Comparison of ENCODE assay signal across 22 cellular contexts in genomic region chr2:38066415-38066814, GRCh38. TPM values are rescaled to one million over a fixed set of nuclear protein-coding genes. Genes with fewer than 3 reads are reported as not detected.
A peak's percentile ranks its signal among the peaks of the same experiment; 100 is the strongest.
DNase-seq lines count a peak whose midpoint lies in the region; ATAC-seq and TF ChIP-seq lines count a peak whose summit lies in the region.
"Had no signal": no experiment of that assay in that cellular context is flagged by ENCODE, and none has a peak within 500 bp of the region (broad histone marks: within the 10 kb centered on the region; RNA-seq: fewer than 3 reads in every experiment).

No MANE protein-coding gene starts in this region.

- H3K9me3 ChIP-seq in adipocyte (ENCODE audit: control insufficient read depth, low read length): no peaks in the 10 kb centered on the region
- H3K9me3 ChIP-seq: BE2C, Peyer's patch had no signal

- ATAC-seq in sciatic nerve: peak; percentile 63

- peaks cover 39% of the 10 kb centered on the region for H3K36me3 ChIP-seq in adipocyte (ENCODE audit: control insufficient read depth, insufficient read depth, low read length, severe bottlenecking)
- H3K36me3 ChIP-seq: BE2C, Peyer's patch had no signal

- H3K4me1 ChIP-seq in adipocyte (ENCODE audit: control insufficient read depth, insufficient read depth, low read length): peaks cover 43% of the 10 kb centered on the region
- H3K4me1 ChIP-seq: BE2C, Peyer's patch had no signal

- H3K9ac ChIP-seq in adipocyte (ENCODE audit: low read length): peak overlapping the region; percentile 37

- TF ChIP-seq CTCF in GM13977 (IDR thresholded peaks at IDR 0.05; ENCODE audit: extremely low read depth, insufficient read depth, missing control alignments): no peak

- peak overlapping the region; percentile 42 for H3K4me3 ChIP-seq in adipocyte (ENCODE audit: low read length)
- H3K4me3 ChIP-seq: GM23338, Peyer's patch had no signal

- intact Hi-C loops in sciatic nerve (cut with DNase I): no loop called here

- in situ Hi-C loops in GM13977 (cut with MboI; ENCODE audit: low pct_unique_long_range_greater_than_20kb, low sequenced_read_pairs, unreplicated experiment): no loop called here

- no peaks in the 10 kb centered on the region for H3K27me3 ChIP-seq in adipocyte (replicated peaks; ENCODE audit: control insufficient read depth, insufficient read depth, low read length)
- H3K27me3 ChIP-seq: BE2C, Peyer's patch had no signal

- DNase-seq in GM13977 (ENCODE audit: low spot score) (peak; percentile 23), adipocyte (ENCODE audit: low read depth) (no peak), left kidney (ENCODE audit: low read depth, low spot score) (peak; percentile 66), sciatic nerve (ENCODE audit: low spot score) (no peak), DMS53 (lab: John Stamatoyannopoulos, UW) (no peak), dermis blood vessel endothelial cell (no peak)
- no peak for DNase-seq in activated CD4-positive, CD25-positive, alpha-beta regulatory T cell (lab: John Stamatoyannopoulos, UW)
- DNase-seq: BE2C; EL; GF-D8; HCEC 1CT; KG1; NCI-H1105; NCI-H146; NCI-H2029; NCI-H345; NCI-H524; NCI-H774; NK-92 treated with Interleukin-12 subunit alpha and Interleukin-12 subunit beta, amount 100 ng/mL, for 24 hours; Peyer's patch had no signal

RNA-seq across cellular contexts. Expression of gene CYP1B1, which starts 9.5 kb away (rescaled TPM):
- total RNA-seq in sciatic nerve: 237 TPM
- 2.7 and 5.6 TPM in 2 replicates for total RNA-seq in dermis blood vessel endothelial cell
- total RNA-seq: HT1080 had no signal

Comparison
In these comparisons a context has a peak if more than half of its experiments do, and no peak if none do; other contexts are left out.
1. DNase-seq: peak in GM13977 (single experiment) and left kidney (single experiment); none in adipocyte (single experiment), sciatic nerve (single experiment), DMS53 (single experiment), activated CD4-positive, CD25-positive, alpha-beta regulatory T cell (0 of 4) and dermis blood vessel endothelial cell (single experiment).
2. RNA of gene CYP1B1, which starts 9.5 kb away (total RNA-seq): 237 TPM in sciatic nerve (single experiment); 2.7 to 5.6 TPM in dermis blood vessel endothelial cell; every median in the first group is over 10 times any median in the second.